9 cellular contexts compared by ENCODE assay signal in the genomic region with DNA sequence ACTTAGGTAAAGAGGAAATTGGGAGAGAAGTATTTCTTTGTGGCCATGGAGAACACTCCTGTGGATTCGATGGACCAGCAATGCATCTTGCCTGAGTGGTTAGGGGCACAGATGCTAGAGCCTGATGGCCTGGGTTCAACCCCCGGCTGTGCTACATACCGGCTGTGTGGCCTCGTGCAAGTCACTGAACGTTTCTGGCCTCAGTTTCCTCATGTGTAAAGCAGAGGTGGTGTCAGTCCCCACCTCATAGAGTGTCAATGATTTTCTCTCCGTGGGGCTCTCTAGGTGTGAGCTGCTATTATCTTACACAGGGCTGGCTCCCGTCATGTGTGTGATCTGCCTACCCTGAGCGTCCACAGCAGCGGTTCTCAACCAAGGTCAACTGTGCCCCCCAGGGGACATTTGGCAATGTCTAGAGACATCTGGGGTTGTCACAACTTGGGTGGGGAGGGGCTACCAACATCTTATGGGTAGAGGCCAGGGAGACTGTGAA. TPM values are rescaled to one million over a fixed set of nuclear protein-coding genes. Genes with fewer than 3 reads are reported as not detected.
DNase-seq lines count a peak whose midpoint lies in the region; ATAC-seq and TF ChIP-seq lines count a peak whose summit lies in the region.
"Had no signal": no experiment of that assay in that cellular context is flagged by ENCODE, and none has a peak within 500 bp of the region (broad histone marks: within the 10 kb centered on the region; RNA-seq: fewer than 3 reads in every experiment).

No MANE protein-coding gene starts in this region.

- H3K36me3 ChIP-seq in NT2/D1 (ENCODE audit: insufficient read depth, insufficient read length, low read length) = no peaks in the 10 kb centered on the region
- H3K36me3 ChIP-seq in mucosa of rectum (ENCODE audit: control insufficient read depth in 2 of 2, insufficient read depth in 2 of 2, low read length in 2 of 2) = no peaks in the 10 kb centered on the region
- no peaks in the 10 kb centered on the region for H3K36me3 ChIP-seq in tibial artery

- H3K27me3 Mint-ChIP-seq in MCF 10A (ENCODE audit: insufficient read depth, unreplicated experiment) = no peaks in the 10 kb centered on the region

- no TSS peak for BruUV-seq in MCF 10A (replicated peaks; lab: Mats Ljungman, UMichigan)

- H3K27me3 ChIP-seq in NT2/D1 (ENCODE audit: insufficient read depth, insufficient read length) = no peaks in the 10 kb centered on the region
- no peaks in the 10 kb centered on the region for H3K27me3 ChIP-seq in mucosa of rectum (ENCODE audit: control insufficient read depth in 2 of 2, insufficient read depth in 2 of 2, low read length in 2 of 2)
- H3K27me3 ChIP-seq in tibial artery = no peaks in the 10 kb centered on the region

- no peaks in the 10 kb centered on the region for H3K9me3 ChIP-seq in NT2/D1 (ENCODE audit: insufficient read depth, low read length)
- no peaks in the 10 kb centered on the region for H3K9me3 ChIP-seq in mucosa of rectum (ENCODE audit: control insufficient read depth in 2 of 2, low read length in 2 of 2)
- no peaks in the 10 kb centered on the region for H3K9me3 ChIP-seq in tibial artery

- H3K36me3 Mint-ChIP-seq in MCF 10A (ENCODE audit: insufficient read depth, unreplicated experiment) = no peaks in the 10 kb centered on the region
- H3K36me3 Mint-ChIP-seq: memory B cell had no signal

- H3K4me1 ChIP-seq in NT2/D1 (ENCODE audit: insufficient read depth, insufficient read length) (peaks cover 9% of the 10 kb centered on the region), mucosa of rectum (ENCODE audit: control insufficient read depth in 2 of 2, insufficient read depth in 2 of 2, low read length in 2 of 2) (peaks cover 9 to 14% of the 10 kb centered on the region in 2 donors), tibial artery (peaks cover 0 to 22% (median 12%) of the 10 kb centered on the region in 4 donors)

- peak overlapping the region; percentile 84 for H3K27ac Mint-ChIP-seq in MCF 10A (ENCODE audit: low read depth, unreplicated experiment)
- H3K27ac Mint-ChIP-seq: memory B cell had no signal

- H3K4me3 ChIP-seq in NT2/D1 (ENCODE audit: insufficient read length, low read depth) (no peak overlapping the region), mucosa of rectum (ENCODE audit: low read length in 2 of 2) (no peak overlapping the region), tibial artery (no peak overlapping the region)
- H3K4me3 ChIP-seq: PC-9 had no signal

- CTCF ChIA-PET in MCF 10A (lab: Yijun Ruan, JAX) = interaction anchor here (0.6 to 10.7 kb wide), 13 partner anchors 9 to 375 kb away, joined by 3 to 295 read pairs (median 4); partner anchors contain the start of gene CEBPB

- H3K9ac ChIP-seq in NT2/D1 (ENCODE audit: insufficient read length, low read depth) (peak overlapping the region; percentile 26), mucosa of rectum (ENCODE audit: low read depth in 1 of 2, low read length in 2 of 2) (peak overlapping the region in 1 of 2 donors; percentile 64)

- H3K27ac ChIP-seq in mucosa of rectum (ENCODE audit: low read depth in 2 of 2, low read length in 2 of 2) (peak overlapping the region; percentile 62 to 63), tibial artery (peak overlapping the region; percentile 63 to 65)
- H3K27ac ChIP-seq: PC-9 had no signal

- peaks cover 10% of the 10 kb centered on the region for H3K9me3 Mint-ChIP-seq in MCF 10A (ENCODE audit: unreplicated experiment)
- H3K9me3 Mint-ChIP-seq: memory B cell had no signal

- no peak for TF ChIP-seq CTCF in MCF 10A (IDR thresholded peaks at IDR 0.05; ENCODE audit: unreplicated experiment)
- no peak for TF ChIP-seq CTCF in tibial artery (IDR thresholded peaks at IDR 0.05)

- intact Hi-C loops in MCF 10A (cut with micrococcal nuclease) = loop anchor here (1.0 to 10.0 kb wide), 6 partner anchors 58 to 274 kb away; partner anchors contain the start of gene CEBPB
- intact Hi-C loops in tibial artery (cut with DNase I; ENCODE audit: low total_unique reads) = no loop called here

- POLR2A ChIA-PET in MCF 10A (lab: Yijun Ruan, JAX) = interaction anchor here (0.9 to 3.3 kb wide), 4 partner anchors 38 to 269 kb away, joined by 3 to 14 read pairs (median 4); no protein-coding TSS in a partner anchor

- DNase-seq in NT2/D1 (ENCODE audit: low read depth, low spot score) = no peak
- DNase-seq in MCF 10A (ENCODE audit: unreplicated experiment) = no peak
- no peak for DNase-seq in tibial artery
- no peak for DNase-seq in NCI-H187 (lab: John Stamatoyannopoulos, UW)
- no peak for DNase-seq in GOT3 (lab: John Stamatoyannopoulos, UW)

- no peak for ATAC-seq in GM21367 (IDR thresholded peaks at IDR 0.05; ENCODE audit: unreplicated experiment)

- no peak overlapping the region for H3K4me3 Mint-ChIP-seq in MCF 10A (ENCODE audit: unreplicated experiment)
- H3K4me3 Mint-ChIP-seq: memory B cell had no signal

- H3K4me1 Mint-ChIP-seq in MCF 10A (ENCODE audit: insufficient read depth, unreplicated experiment) = peaks cover 23% of the 10 kb centered on the region

RNA-seq across cellular contexts. Expression of gene PTPN1, which starts 50.0 kb away (rescaled TPM):
- 56.4 and 63.0 TPM in 2 replicates for total RNA-seq in MCF 10A (2022)
